10 cellular contexts compared by ENCODE assay signal in the genomic region with DNA sequence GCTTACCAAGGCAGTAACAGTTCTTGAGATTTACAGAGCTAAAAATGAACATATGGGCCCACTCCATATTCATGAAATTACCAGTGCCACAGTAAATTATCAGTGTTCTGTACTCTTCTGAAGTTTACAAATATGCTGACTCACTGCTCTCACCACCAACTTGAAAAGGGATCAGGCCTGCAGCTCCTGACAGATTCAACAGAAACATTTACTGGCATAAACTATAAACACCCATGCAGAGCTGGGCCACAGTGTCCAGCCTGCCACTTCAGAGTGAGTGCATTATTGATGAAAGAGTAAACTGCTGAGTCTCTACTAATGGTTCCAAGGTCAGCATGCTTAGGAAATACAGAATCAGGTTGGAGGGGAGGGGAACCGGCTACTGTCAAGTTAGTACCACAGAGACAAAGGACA.
DNase-seq lines count a peak whose midpoint lies in the region; ATAC-seq and TF ChIP-seq lines count a peak whose summit lies in the region.
"Had no signal": no experiment of that assay in that cellular context is flagged by ENCODE, and none has a peak within 500 bp of the region (broad histone marks: within the 10 kb centered on the region; RNA-seq: fewer than 3 reads in every experiment).

No MANE protein-coding gene starts in this region.

- H3K27ac ChIP-seq in SJSA1 (peak overlapping the region; percentile 31), parathyroid adenoma (peak overlapping the region; percentile 53)
- H3K27ac ChIP-seq in effector memory CD4-positive, alpha-beta T cell (ENCODE audit: insufficient read depth, low read length, poor library complexity, severe bottlenecking): no peak overlapping the region

- H3K36me3 ChIP-seq in SJSA1 (peaks cover 65% of the 10 kb centered on the region), parathyroid adenoma (ENCODE audit: control insufficient read depth, insufficient read depth, low read length) (no peaks in the 10 kb centered on the region)
- H3K36me3 ChIP-seq in effector memory CD4-positive, alpha-beta T cell (ENCODE audit: control insufficient read depth, insufficient read depth, low read length): peaks cover 13% of the 10 kb centered on the region

- no peaks in the 10 kb centered on the region for H3K79me2 ChIP-seq in parathyroid adenoma

- peak overlapping the region; percentile 33 for H3K4me2 ChIP-seq in parathyroid adenoma (ENCODE audit: low read length)

- no peaks in the 10 kb centered on the region for H3K9me3 ChIP-seq in SJSA1 (replicated peaks)
- H3K9me3 ChIP-seq in parathyroid adenoma (ENCODE audit: control insufficient read depth, low read length): no peaks in the 10 kb centered on the region
- no peaks in the 10 kb centered on the region for H3K9me3 ChIP-seq in effector memory CD4-positive, alpha-beta T cell (ENCODE audit: control insufficient read depth, low read length)

- H3K4me3 ChIP-seq in SJSA1 (no peak overlapping the region), fibroblast of mammary gland (ENCODE audit: control insufficient read depth, low read depth, low read length) (no peak overlapping the region), parathyroid adenoma (ENCODE audit: low read depth, low read length) (no peak overlapping the region)
- no peak overlapping the region for H3K4me3 ChIP-seq in effector memory CD4-positive, alpha-beta T cell (ENCODE audit: insufficient read depth, low read depth, low read length, poor library complexity, severe bottlenecking)

- ATAC-seq in GM18873 (IDR thresholded peaks at IDR 0.05; ENCODE audit: low FRiP score, unreplicated experiment): no peak

- H3K4me1 ChIP-seq in SJSA1 (replicated peaks) (peaks cover 17% of the 10 kb centered on the region), parathyroid adenoma (peaks cover 20% of the 10 kb centered on the region)
- no peaks in the 10 kb centered on the region for H3K4me1 ChIP-seq in effector memory CD4-positive, alpha-beta T cell (ENCODE audit: control insufficient read depth, insufficient read depth, low read length, poor library complexity, severe bottlenecking)

- no peak overlapping the region for H3K9ac ChIP-seq in parathyroid adenoma

- DNase-seq in GM03348 (ENCODE audit: low spot score) (peak; percentile 48), SJSA1 (ENCODE audit: low read depth in 1 of 2, low spot score in 2 of 2) (peak in 1 of 2 experiments; percentile 54), fibroblast of mammary gland (ENCODE audit: low read depth) (peak; percentile 71), NCI-H526 (lab: John Stamatoyannopoulos, UW) (no peak), T-helper 9 cell (no peak)
- DNase-seq in effector memory CD4-positive, alpha-beta T cell: no peak
- DNase-seq: activated gamma-delta T cell, NCI-H1105 had no signal

- H2AFZ ChIP-seq in parathyroid adenoma: no peak overlapping the region

- H3K27me3 ChIP-seq in SJSA1 (replicated peaks) (no peaks in the 10 kb centered on the region), parathyroid adenoma (ENCODE audit: control insufficient read depth, insufficient read depth, low read length) (no peaks in the 10 kb centered on the region)
- no peaks in the 10 kb centered on the region for H3K27me3 ChIP-seq in effector memory CD4-positive, alpha-beta T cell (replicated peaks; ENCODE audit: control insufficient read depth, insufficient read depth, low read length, poor library complexity, severe bottlenecking)

- no peak for TF ChIP-seq CTCF in fibroblast of mammary gland (conservative IDR thresholded peaks at IDR 0.05; ENCODE audit: control insufficient read depth, insufficient read depth, low read depth, low read length)
- TF ChIP-seq CTCF in parathyroid adenoma (IDR thresholded peaks at IDR 0.05): no peak

Comparison
In these comparisons a context has a peak if more than half of its experiments do, and no peak if none do; other contexts are left out.
1. DNase-seq: peak in GM03348 (single experiment) and fibroblast of mammary gland (single experiment); none in effector memory CD4-positive, alpha-beta T cell (0 of 3), NCI-H526 (0 of 2) and T-helper 9 cell (single experiment).